25 cellular contexts compared by ENCODE assay signal in the genomic region with DNA sequence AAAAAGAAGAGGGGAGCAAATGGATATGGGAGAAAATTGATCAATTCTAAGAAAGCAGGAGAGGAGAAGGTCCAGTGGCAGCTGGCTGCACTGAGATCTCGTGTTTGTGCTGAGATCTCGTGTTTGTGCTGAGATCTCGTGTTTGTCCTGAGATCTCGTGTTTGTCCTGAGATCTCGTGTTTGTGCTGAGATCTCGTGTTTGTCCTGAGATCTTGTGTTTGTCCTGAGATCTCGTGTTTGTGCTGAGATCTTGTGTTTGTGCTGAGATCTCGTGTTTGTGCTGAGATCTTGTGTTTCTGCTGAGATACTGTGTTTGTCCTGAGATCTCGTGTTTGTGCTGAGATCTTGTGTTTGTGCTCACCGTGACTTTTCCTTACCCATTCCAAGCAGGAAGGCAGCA.
"Had no signal": no experiment of that assay in that cellular context is flagged by ENCODE, and none has a peak within 500 bp of the region (broad histone marks: within the 10 kb centered on the region; RNA-seq: fewer than 3 reads in every experiment).

No MANE protein-coding gene starts in this region.

- H3K4me1 Mint-ChIP-seq: activated naive CD8-positive, alpha-beta T cell treated with anti-CD3 and anti-CD28 coated beads, Interleukin-2, amount 50 U/mL, for 24 hours; memory B cell; stimulated activated memory B cell treated with anti-CD40 and anti-IgM and Interleukin-4, amounts not matched to agents 10 μg/mL and 1 μg/mL and 100 μg/mL, for 72 hours had no signal

- ATAC-seq: activated CD4-positive, CD25-positive, alpha-beta regulatory T cell treated with anti-CD3 and anti-CD28 coated beads, Interleukin-2, amount 50 U/mL, for 24 hours; activated CD8-positive, alpha-beta memory T cell treated with anti-CD3 and anti-CD28 coated beads, Interleukin-2, amount 10 ng/mL, durations not matched to agents 7 days and 5 days; activated CD8-positive, alpha-beta T cell treated with anti-CD3 and anti-CD28 coated beads for 36 hours; activated naive CD8-positive, alpha-beta T cell treated with anti-CD3 and anti-CD28 coated beads, Interleukin-2, amount 50 U/mL, for 24 hours; body of pancreas; heart right ventricle; left cardiac atrium; natural killer cell treated with Interleukin-12 subunit alpha and Interleukin-12 subunit beta and Interleukin-15 and Interleukin-18, amount 100 ng/mL, for 72 hours; sciatic nerve; stimulated activated memory B cell treated with anti-CD40 and anti-IgM and Interleukin-4, amounts not matched to agents 10 μg/mL and 1 μg/mL and 100 μg/mL, for 72 hours had no signal

- H3K4me3 ChIP-seq: body of pancreas, heart right ventricle, testis, vagina had no signal

- H3K36me3 Mint-ChIP-seq: activated CD8-positive, alpha-beta memory T cell treated with anti-CD3 and anti-CD28 coated beads, Interleukin-2, amount 10 ng/mL, durations not matched to agents 7 days and 5 days; natural killer cell treated with Interleukin-12 subunit alpha and Interleukin-12 subunit beta and Interleukin-15 and Interleukin-18, amount 100 ng/mL, for 72 hours; stimulated activated memory B cell treated with anti-CD40 and anti-IgM and Interleukin-4, amounts not matched to agents 10 μg/mL and 1 μg/mL and 100 μg/mL, for 72 hours had no signal

- H3K4me1 ChIP-seq: body of pancreas, heart right ventricle, testis, vagina had no signal

- DNase-seq: activated CD4-positive, alpha-beta T cell treated with anti-CD3 and anti-CD28 coated beads, Interleukin-2, amount 10 ng/mL, durations not matched to agents 7 days and 5 days; activated CD8-positive, alpha-beta memory T cell treated with anti-CD3 and anti-CD28 coated beads, Interleukin-2, amount 10 ng/mL, durations not matched to agents 7 days and 5 days; activated CD8-positive, alpha-beta T cell treated with anti-CD3 and anti-CD28 coated beads for 36 hours; activated gamma-delta T cell; activated naive CD4-positive, alpha-beta T cell treated with anti-CD3 and anti-CD28 coated beads, Interleukin-2, amount 50 U/mL, for 16 hours; activated naive CD8-positive, alpha-beta T cell treated with anti-CD3 and anti-CD28 coated beads, Interleukin-2, amount 50 U/mL, for 24 hours; activated T-cell treated with anti-CD3 and anti-CD28 coated beads for 4 hours; body of pancreas; heart right ventricle; islet precursor cell; left cardiac atrium; nucleus accumbens; small intestine; stimulated activated CD4-positive, alpha-beta T cell treated with anti-CD3 and anti-CD28 coated beads, Interleukin-2, amount 100 ng/mL, for 24 hours; testis; trophoblast cell had no signal

- H3K27ac ChIP-seq: body of pancreas, epithelial cell of prostate, heart right ventricle, testis, vagina, VCaP had no signal

- H3K27me3 ChIP-seq: body of pancreas, heart right ventricle, testis, vagina had no signal

- H3K4me3 Mint-ChIP-seq: activated CD4-positive, alpha-beta T cell treated with anti-CD3 and anti-CD28 coated beads, Interleukin-2, amount 10 ng/mL, durations not matched to agents 7 days and 5 days; activated CD8-positive, alpha-beta memory T cell treated with anti-CD3 and anti-CD28 coated beads, Interleukin-2, amount 10 ng/mL, durations not matched to agents 7 days and 5 days; activated CD8-positive, alpha-beta T cell treated with anti-CD3 and anti-CD28 coated beads for 36 hours; activated naive CD8-positive, alpha-beta T cell treated with anti-CD3 and anti-CD28 coated beads, Interleukin-2, amount 50 U/mL, for 24 hours; activated T-helper 1 cell treated with anti-CD3 and anti-CD28 coated beads, Interleukin-12 subunit alpha, Interleukin-12 subunit beta, Interleukin-2, Interleukin-4 antibody, amounts not matched to agents 30 ng/mL and 10 ng/mL and 1 ng/mL, durations not matched to agents 14 hours and 24 hours and 36 hours; memory B cell; natural killer cell treated with Interleukin-12 subunit alpha and Interleukin-12 subunit beta and Interleukin-15 and Interleukin-18, amount 100 ng/mL, for 72 hours; stimulated activated memory B cell treated with anti-CD40 and anti-IgM and Interleukin-4, amounts not matched to agents 10 μg/mL and 1 μg/mL and 100 μg/mL, for 72 hours had no signal

- H3K9me3 Mint-ChIP-seq: activated CD4-positive, alpha-beta T cell treated with anti-CD3 and anti-CD28 coated beads, Interleukin-2, amount 10 ng/mL, durations not matched to agents 7 days and 5 days; activated CD8-positive, alpha-beta T cell treated with anti-CD3 and anti-CD28 coated beads for 36 hours; activated naive CD8-positive, alpha-beta T cell treated with anti-CD3 and anti-CD28 coated beads, Interleukin-2, amount 50 U/mL, for 24 hours; activated T-helper 1 cell treated with anti-CD3 and anti-CD28 coated beads, Interleukin-12 subunit alpha, Interleukin-12 subunit beta, Interleukin-2, Interleukin-4 antibody, amounts not matched to agents 30 ng/mL and 10 ng/mL and 1 ng/mL, durations not matched to agents 14 hours and 24 hours and 36 hours; natural killer cell treated with Interleukin-12 subunit alpha and Interleukin-12 subunit beta and Interleukin-15 and Interleukin-18, amount 100 ng/mL, for 72 hours had no signal

- FAIRE-seq: small intestine had no signal

- H3K36me3 ChIP-seq: heart right ventricle, vagina had no signal

- H3K9me3 ChIP-seq: body of pancreas, heart right ventricle, testis, vagina had no signal

- H3K27me3 Mint-ChIP-seq: activated CD8-positive, alpha-beta T cell treated with anti-CD3 and anti-CD28 coated beads for 36 hours; natural killer cell treated with Interleukin-12 subunit alpha and Interleukin-12 subunit beta and Interleukin-15 and Interleukin-18, amount 100 ng/mL, for 72 hours had no signal

- H3K27ac Mint-ChIP-seq: activated CD4-positive, alpha-beta T cell treated with anti-CD3 and anti-CD28 coated beads, Interleukin-2, amount 10 ng/mL, durations not matched to agents 7 days and 5 days; activated CD8-positive, alpha-beta memory T cell treated with anti-CD3 and anti-CD28 coated beads, Interleukin-2, amount 10 ng/mL, durations not matched to agents 7 days and 5 days; activated CD8-positive, alpha-beta T cell treated with anti-CD3 and anti-CD28 coated beads for 36 hours; activated naive CD8-positive, alpha-beta T cell treated with anti-CD3 and anti-CD28 coated beads, Interleukin-2, amount 50 U/mL, for 24 hours; activated T-helper 1 cell treated with anti-CD3 and anti-CD28 coated beads, Interleukin-12 subunit alpha, Interleukin-12 subunit beta, Interleukin-2, Interleukin-4 antibody, amounts not matched to agents 30 ng/mL and 10 ng/mL and 1 ng/mL, durations not matched to agents 14 hours and 24 hours and 36 hours; memory B cell; natural killer cell treated with Interleukin-12 subunit alpha and Interleukin-12 subunit beta and Interleukin-15 and Interleukin-18, amount 100 ng/mL, for 72 hours; stimulated activated memory B cell treated with anti-CD40 and anti-IgM and Interleukin-4, amounts not matched to agents 10 μg/mL and 1 μg/mL and 100 μg/mL, for 72 hours had no signal
